ENCODE assay signal across 20 cellular contexts in the genomic region with DNA sequence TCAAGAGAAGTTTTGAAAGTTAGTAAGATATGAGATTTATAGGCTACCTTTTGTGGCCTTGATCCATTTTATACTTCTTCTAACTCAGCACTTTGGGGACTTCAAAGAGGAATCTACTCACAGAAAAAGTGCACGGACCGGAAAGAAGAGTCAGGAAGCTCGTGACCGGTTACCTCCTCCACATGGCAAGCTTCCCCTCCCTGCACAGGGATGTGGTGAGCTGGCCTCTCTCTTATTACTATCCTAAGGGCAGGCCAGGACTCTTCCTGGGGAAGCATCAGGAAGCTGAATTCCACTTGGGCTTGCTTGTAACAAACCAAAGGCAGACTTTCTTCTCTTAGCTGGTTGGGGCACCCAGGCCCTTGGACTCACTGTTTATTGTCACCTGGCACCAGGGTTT.
DNase-seq lines count a peak whose midpoint lies in the region; ATAC-seq and TF ChIP-seq lines count a peak whose summit lies in the region.
"Had no signal": no experiment of that assay in that cellular context is flagged by ENCODE, and none has a peak within 500 bp of the region (broad histone marks: within the 10 kb centered on the region; RNA-seq: fewer than 3 reads in every experiment).

No MANE protein-coding gene starts in this region.

- no peaks in the 10 kb centered on the region for H3K36me3 Mint-ChIP-seq in nephron (ENCODE audit: low read depth)
- no peaks in the 10 kb centered on the region for H3K36me3 Mint-ChIP-seq in activated naive CD8-positive, alpha-beta T cell treated with anti-CD3 and anti-CD28 coated beads, Interleukin-2, amount 50 U/mL, for 24 hours (ENCODE audit: low read depth)
- H3K36me3 Mint-ChIP-seq: CD8-positive, alpha-beta T cell had no signal

- DNase-seq in Daoy (ENCODE audit: low read depth) = peak; percentile 62
- DNase-seq in PC-3 = peak; percentile 58
- DNase-seq in fibroblast of villous mesenchyme (ENCODE audit: low read depth) = peak; percentile 17
- no peak for DNase-seq in activated naive CD8-positive, alpha-beta T cell treated with anti-CD3 and anti-CD28 coated beads, Interleukin-2, amount 50 U/mL, for 24 hours
- no peak for DNase-seq in cerebellum (ENCODE audit: low spot score)
- DNase-seq in coronary artery (ENCODE audit: low spot score) = no peak
- DNase-seq: CD8-positive, alpha-beta T cell; EL; H7; NCI-H1092; NCI-H1694; NCI-H2107; NCI-H446; NCI-H748 treated with DMSO at 0.1 percent for 48 hours; RPMI8226; SW 1271 had no signal

- peaks cover 7% of the 10 kb centered on the region; the same call in 1 of the 2 replicates for H3K4me1 ChIP-seq in PC-3 (ENCODE audit: insufficient read depth, low read length)

- H3K27ac ChIP-seq in PC-3 (ENCODE audit: low read length) (no peak overlapping the region), coronary artery (no peak overlapping the region)

- intact Hi-C loops in PC-3 (cut with micrococcal nuclease) = no loop called here

- TF ChIP-seq CTCF in PC-3 (conservative IDR thresholded peaks at IDR 0.05; ENCODE audit: low read depth, low read length) (no peak), fibroblast of villous mesenchyme (IDR thresholded peaks at IDR 0.05; ENCODE audit: insufficient read depth, low read depth, low read length) (no peak), nephron (IDR thresholded peaks at IDR 0.05; ENCODE audit: unreplicated experiment in 3 of 3) (no peak), coronary artery (IDR thresholded peaks at IDR 0.05) (no peak)

- no peaks in the 10 kb centered on the region for H3K9me2 ChIP-seq in PC-3 (replicated peaks; ENCODE audit: low read length)

- no peak overlapping the region for H3K4me2 ChIP-seq in PC-3 (ENCODE audit: low read length)

- no TSS peak for BruUV-seq in PC-3 (replicated peaks; lab: Mats Ljungman, UMichigan)

- ATAC-seq in PC-3 (peak; percentile 67), HG03439 (IDR thresholded peaks at IDR 0.05; ENCODE audit: unreplicated experiment) (no peak)
- ATAC-seq in activated naive CD8-positive, alpha-beta T cell treated with anti-CD3 and anti-CD28 coated beads, Interleukin-2, amount 50 U/mL, for 24 hours = no peak
- ATAC-seq: CD8-positive, alpha-beta T cell; K562 had no signal

- H3K36me3 ChIP-seq in PC-3 (ENCODE audit: low read depth, low read length) = no peaks in the 10 kb centered on the region

- no peaks in the 10 kb centered on the region for H3K79me2 ChIP-seq in PC-3 (ENCODE audit: low read length)

- H3F3A ChIP-seq in PC-3 (ENCODE audit: low read length, unreplicated experiment) = no peaks in the 10 kb centered on the region

- H3K27me3 Mint-ChIP-seq in nephron (ENCODE audit: low read depth) = no peaks in the 10 kb centered on the region
- peaks cover 2% of the 10 kb centered on the region for H3K27me3 Mint-ChIP-seq in activated naive CD8-positive, alpha-beta T cell treated with anti-CD3 and anti-CD28 coated beads, Interleukin-2, amount 50 U/mL, for 24 hours
- H3K27me3 Mint-ChIP-seq: B cell had no signal

- H3K27ac Mint-ChIP-seq in nephron = peak overlapping the region in 2 of 3 experiments; percentile 6 to 53
- H3K27ac Mint-ChIP-seq in activated naive CD8-positive, alpha-beta T cell treated with anti-CD3 and anti-CD28 coated beads, Interleukin-2, amount 50 U/mL, for 24 hours = no peak overlapping the region
- H3K27ac Mint-ChIP-seq: B cell; CD8-positive, alpha-beta T cell had no signal

- no peaks in the 10 kb centered on the region for H3K9me3 Mint-ChIP-seq in nephron
- no peaks in the 10 kb centered on the region for H3K9me3 Mint-ChIP-seq in activated naive CD8-positive, alpha-beta T cell treated with anti-CD3 and anti-CD28 coated beads, Interleukin-2, amount 50 U/mL, for 24 hours
- H3K9me3 Mint-ChIP-seq: CD8-positive, alpha-beta T cell had no signal

- no peaks in the 10 kb centered on the region for H3K9me3 ChIP-seq in PC-3 (ENCODE audit: low read length)

- CTCF ChIA-PET in PC-3 (lab: Charles Lee) = no interaction called here

- H3K4me3 Mint-ChIP-seq in nephron = no peak overlapping the region
- no peak overlapping the region for H3K4me3 Mint-ChIP-seq in activated naive CD8-positive, alpha-beta T cell treated with anti-CD3 and anti-CD28 coated beads, Interleukin-2, amount 50 U/mL, for 24 hours
- H3K4me3 Mint-ChIP-seq: B cell; CD8-positive, alpha-beta T cell had no signal

- no peak overlapping the region for H3K4me3 ChIP-seq in PC-3 (ENCODE audit: low read length)
- H3K4me3 ChIP-seq in fibroblast of villous mesenchyme (ENCODE audit: low read depth, low read length) = no peak overlapping the region
- no peak overlapping the region for H3K4me3 ChIP-seq in coronary artery
- H3K4me3 ChIP-seq: K562 had no signal

- POLR2A ChIA-PET in PC-3 (lab: Charles Lee; ENCODE audit: unreplicated experiment) = no interaction called here

- H2AFZ ChIP-seq in PC-3 (ENCODE audit: low read length) = no peak overlapping the region

- H3K27me3 ChIP-seq in PC-3 (ENCODE audit: low read length) = no peaks in the 10 kb centered on the region

- H3K4me1 Mint-ChIP-seq in nephron = peaks cover 7% of the 10 kb centered on the region
- H3K4me1 Mint-ChIP-seq in activated naive CD8-positive, alpha-beta T cell treated with anti-CD3 and anti-CD28 coated beads, Interleukin-2, amount 50 U/mL, for 24 hours = no peaks in the 10 kb centered on the region
- H3K4me1 Mint-ChIP-seq: B cell had no signal

- no peaks in the 10 kb centered on the region for H4K20me1 ChIP-seq in PC-3 (ENCODE audit: low read length)

- H3K9ac ChIP-seq in PC-3 (ENCODE audit: low read length) = no peak overlapping the region

Comparison
In these comparisons a context has a peak if more than half of its experiments do, and no peak if none do; other contexts are left out.
1. DNase-seq: peak in Daoy (single experiment), PC-3 (single experiment) and fibroblast of villous mesenchyme (single experiment); none in activated naive CD8-positive, alpha-beta T cell treated with anti-CD3 and anti-CD28 coated beads, Interleukin-2, amount 50 U/mL, for 24 hours (single experiment), cerebellum (single experiment) and coronary artery (single experiment).